ENCODE assay signal across 8 cellular contexts in the genomic region with DNA sequence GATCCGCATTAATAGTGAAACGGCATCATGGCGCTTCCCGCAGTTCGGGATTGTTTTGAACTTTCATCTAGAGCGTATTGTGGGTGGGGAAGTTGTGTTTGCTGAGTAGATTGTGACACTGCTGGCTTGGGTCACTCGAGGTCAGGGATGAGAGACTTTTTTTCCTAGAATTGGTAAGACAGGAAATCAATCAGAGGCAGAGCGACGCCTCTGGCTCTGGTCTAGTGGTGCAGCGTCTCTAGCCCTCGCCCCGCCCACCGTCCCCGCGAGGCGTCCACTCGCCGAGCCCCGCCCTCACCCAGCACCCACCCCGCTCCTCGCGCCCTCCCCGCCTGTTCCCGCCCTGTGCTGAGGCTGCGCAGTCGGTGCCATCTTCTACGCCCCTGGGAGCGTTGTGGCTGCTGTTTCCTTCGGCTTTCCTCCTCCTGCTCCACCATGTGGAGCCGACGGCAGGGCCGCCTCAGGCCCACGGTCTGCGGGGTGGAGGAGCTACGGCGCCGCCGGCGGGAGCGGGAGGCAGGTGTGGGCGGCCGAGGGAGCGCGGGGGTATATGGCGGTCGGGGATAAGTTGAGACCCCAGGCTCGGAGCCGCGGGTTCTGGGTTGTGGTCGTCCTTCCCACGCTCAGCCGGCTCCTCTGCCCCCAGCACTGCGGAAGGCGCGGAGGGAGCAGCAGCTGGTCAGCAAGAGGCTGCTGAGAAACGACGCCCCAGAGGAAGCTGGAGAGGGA. TPM values are rescaled to one million over a fixed set of nuclear protein-coding genes. Genes with fewer than 3 reads are reported as not detected.
DNase-seq lines count a peak whose midpoint lies in the region; ATAC-seq lines count a peak whose summit lies in the region.

A gene (plus strand): TSS at position 359 of the 729 bp plus-strand sequence. CDS start 77 bp downstream, at position 436.

- H3K23ac ChIP-seq in mesenchymal stem cell (ENCODE audit: low read length in 2 of 2) = peak within 1 kb of the TSS in 1 of 2 experiments; percentile 84

- no peaks in the 10 kb centered on the region for H3K27me3 ChIP-seq in effector memory CD4-positive, alpha-beta T cell (replicated peaks; ENCODE audit: control insufficient read depth, insufficient read depth, low read length, poor library complexity, severe bottlenecking)
- no peaks in the 10 kb centered on the region for H3K27me3 ChIP-seq in mesenchymal stem cell (ENCODE audit: control insufficient read depth in 1 of 2, insufficient read depth in 1 of 2, low read length in 2 of 2)

- peak; percentile 59 for ATAC-seq in GM19468 (IDR thresholded peaks at IDR 0.05; ENCODE audit: extremely low read depth, unreplicated experiment)

- H3K4me3 ChIP-seq in effector memory CD4-positive, alpha-beta T cell (ENCODE audit: insufficient read depth, low read depth, low read length, poor library complexity, severe bottlenecking) = peak within 1 kb of the TSS; percentile 82
- H3K4me3 ChIP-seq in mesenchymal stem cell (ENCODE audit: insufficient read depth in 1 of 2, low read depth in 1 of 2, low read length in 2 of 2) = peak within 1 kb of the TSS; percentile 77 to 86

- H3K9ac ChIP-seq in mesenchymal stem cell (ENCODE audit: low read length) = peak within 1 kb of the TSS; percentile 88

- DNase-seq in COLO668 (lab: John Stamatoyannopoulos, UW; ENCODE audit: unreplicated experiment) (peak; percentile 93), HT-29 (ENCODE audit: low spot score) (peak; percentile 98), mesenchymal stem cell (peak; percentile 95)
- DNase-seq in NK-92 treated with Interleukin-12 subunit alpha and Interleukin-12 subunit beta, amount 100 ng/mL, for 24 hours (lab: John Stamatoyannopoulos, UW) = peak; percentile 96
- DNase-seq in effector memory CD4-positive, alpha-beta T cell = peak; percentile 93 to 96 (median 95)
- peak; percentile 94 for DNase-seq in stimulated activated CD8-positive, alpha-beta memory T cell treated with anti-CD3 and anti-CD28 coated beads, Interleukin-12 subunit alpha, Interleukin-12 subunit beta, amount 100 ng/mL, for 4 hours (ENCODE audit: low read depth)

- peak within 1 kb of the TSS; percentile 73 to 92 for H3K4ac ChIP-seq in mesenchymal stem cell (ENCODE audit: low read depth in 1 of 2, low read length in 2 of 2)

- H3K9me3 ChIP-seq in effector memory CD4-positive, alpha-beta T cell (ENCODE audit: control insufficient read depth, low read length) = no peaks in the 10 kb centered on the region
- no peaks in the 10 kb centered on the region for H3K9me3 ChIP-seq in mesenchymal stem cell (ENCODE audit: control insufficient read depth, low read length)

- H4K91ac ChIP-seq in mesenchymal stem cell (ENCODE audit: low read length) = peak within 1 kb of the TSS; percentile 8

- peak within 1 kb of the TSS; percentile 79 for H3K27ac ChIP-seq in effector memory CD4-positive, alpha-beta T cell (ENCODE audit: insufficient read depth, low read length, poor library complexity, severe bottlenecking)
- H3K27ac ChIP-seq in mesenchymal stem cell (ENCODE audit: low read length, poor library complexity, severe bottlenecking) = peak within 1 kb of the TSS; percentile 2

- H3K36me3 ChIP-seq in effector memory CD4-positive, alpha-beta T cell (ENCODE audit: control insufficient read depth, insufficient read depth, low read length) = peaks cover 16% of the 10 kb centered on the region
- H3K36me3 ChIP-seq in mesenchymal stem cell (ENCODE audit: control insufficient read depth in 1 of 2, insufficient read depth in 2 of 2, low read depth in 1 of 2, low read length in 2 of 2) = peaks cover 24 to 33% of the 10 kb centered on the region in 2 experiments

- H3K4me2 ChIP-seq in mesenchymal stem cell (ENCODE audit: low read length, poor library complexity, severe bottlenecking) = peak within 1 kb of the TSS; percentile 96

- H3K18ac ChIP-seq in mesenchymal stem cell (ENCODE audit: low read depth in 1 of 2, low read length in 2 of 2) = peak within 1 kb of the TSS; percentile 88 to 93

- no peak within 1 kb of the TSS for H2BK120ac ChIP-seq in mesenchymal stem cell (ENCODE audit: low read depth, low read length)

- no peak within 1 kb of the TSS for H2AK5ac ChIP-seq in mesenchymal stem cell (ENCODE audit: low read length, severe bottlenecking)

- H3K79me1 ChIP-seq in mesenchymal stem cell (replicated peaks; ENCODE audit: low read length, poor library complexity, severe bottlenecking) = peaks cover 13% of the 10 kb centered on the region

- H2BK5ac ChIP-seq in mesenchymal stem cell (ENCODE audit: low read depth, low read length, poor library complexity, severe bottlenecking) = no peak within 1 kb of the TSS

- POLR2A ChIA-PET in activated CD8-positive, alpha-beta memory T cell treated with anti-CD3 and anti-CD28 coated beads for 36 hours (lab: Charles Lee) = interaction anchor here (0.6 to 1.4 kb wide), 3 partner anchors 8 to 75 kb away, joined by 3 to 7 read pairs (median 4); a partner anchor contains a TSS

- WGBS in mesenchymal stem cell = 8% methylated on average over 45 of the region's 57 CpGs

- CTCF ChIA-PET in activated CD8-positive, alpha-beta memory T cell treated with anti-CD3 and anti-CD28 coated beads for 36 hours (lab: Charles Lee) = interaction anchor here (0.7 to 1.2 kb wide), 4 partner anchors 8 to 91 kb away, joined by 3 to 5 read pairs (median 4); a partner anchor contains a TSS

- peak within 1 kb of the TSS in 1 of 2 experiments; percentile 12 for H2BK12ac ChIP-seq in mesenchymal stem cell (ENCODE audit: low read length in 2 of 2)

- H3K14ac ChIP-seq in mesenchymal stem cell (ENCODE audit: low read length in 2 of 2) = peak within 1 kb of the TSS in 1 of 2 experiments; percentile 72

- peak within 1 kb of the TSS; percentile 80 for H2AFZ ChIP-seq in mesenchymal stem cell (ENCODE audit: low read depth, low read length)

- H4K8ac ChIP-seq in mesenchymal stem cell (ENCODE audit: low read length) = peak within 1 kb of the TSS; percentile 92

- H3K4me1 ChIP-seq in effector memory CD4-positive, alpha-beta T cell (ENCODE audit: control insufficient read depth, insufficient read depth, low read length, poor library complexity, severe bottlenecking) = peaks cover 7% of the 10 kb centered on the region
- peaks cover 5% of the 10 kb centered on the region for H3K4me1 ChIP-seq in mesenchymal stem cell (ENCODE audit: control insufficient read depth, insufficient read depth, low read depth, low read length)

- peak within 1 kb of the TSS; percentile 90 for H2BK15ac ChIP-seq in mesenchymal stem cell (ENCODE audit: low read depth, poor library complexity, severe bottlenecking)

RNA-seq across cellular contexts. Expression of the gene that starts here (rescaled TPM):
- 39.5 and 52.2 TPM in 2 replicates for total RNA-seq in HT-29 (2014; rRNA removed; shearing (Covaris generic))
- 10 to 100 TPM; 34.6 to 35.3 TPM for total RNA-seq in activated CD8-positive, alpha-beta memory T cell treated with anti-CD3 and anti-CD28 coated beads for 36 hours
- polyA plus RNA-seq in mesenchymal stem cell (2013, experiment 1 of 2) = 4.4 TPM
- 3.9 TPM for polyA plus RNA-seq in mesenchymal stem cell (2013, experiment 2 of 2)

Comparison
In these comparisons a context has a peak if more than half of its experiments do, and no peak if none do; other contexts are left out.
1. Peak in every context shown above with its lines: DNase-seq, ATAC-seq, H3K4me3 ChIP-seq and H3K27ac ChIP-seq.